16 cellular contexts compared by ENCODE assay signal in the genomic region with DNA sequence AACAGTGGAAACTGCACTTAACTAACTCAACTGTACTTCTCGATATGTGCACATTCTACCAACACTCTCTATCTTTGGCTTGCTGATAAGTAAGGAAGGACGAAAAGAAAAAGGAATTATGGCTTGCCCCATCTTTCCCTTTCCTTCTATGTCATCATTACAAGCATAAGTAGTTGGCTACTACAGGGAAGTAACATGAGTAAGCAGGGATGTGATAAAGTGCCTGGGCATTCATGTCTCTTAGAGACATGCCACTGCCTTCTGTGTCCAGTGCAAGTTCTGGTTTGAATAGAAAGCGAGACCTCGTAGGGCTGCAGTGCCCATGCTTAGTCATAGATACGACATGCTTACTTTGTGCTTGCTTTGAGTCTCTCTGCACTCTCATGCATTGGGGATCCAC.
"Had no signal": no experiment of that assay in that cellular context is flagged by ENCODE, and none has a peak within 500 bp of the region (broad histone marks: within the 10 kb centered on the region; RNA-seq: fewer than 3 reads in every experiment).

No MANE protein-coding gene starts in this region.

- H3K36me3 ChIP-seq: adrenal gland, thyroid gland had no signal

- H3K4me1 ChIP-seq: thyroid gland had no signal

- H3K4me3 ChIP-seq: adrenal gland, hepatocyte, lung, thyroid gland had no signal

- H3K9me3 ChIP-seq: adrenal gland, thyroid gland had no signal

- H3K27ac ChIP-seq: adrenal gland, hepatocyte, thyroid gland had no signal

- DNase-seq: activated CD4-positive, alpha-beta T cell treated with anti-CD3 and anti-CD28 coated beads, Interleukin-2, amount 50 U/mL, for 1 hour; activated CD4-positive, CD25-positive, alpha-beta regulatory T cell treated with anti-CD3 and anti-CD28 coated beads, Interleukin-2, amount 50 U/mL, for 72 hours; activated CD8-positive, alpha-beta memory T cell treated with anti-CD3 and anti-CD28 coated beads for 24 hours; activated gamma-delta T cell; adrenal gland; dermis blood vessel endothelial cell; effector memory CD4-positive, alpha-beta T cell; posterior cingulate gyrus; retina; stimulated activated CD8-positive, alpha-beta memory T cell treated with anti-CD3 and anti-CD28 coated beads, Interleukin-4, amount 100 ng/mL, for 48 hours; stimulated activated naive CD4-positive, alpha-beta T cell treated with Interleukin-2 at 50 U/mL for 16 hours; thyroid gland had no signal

- ATAC-seq: left lobe of liver; natural killer cell treated with Interleukin-12 subunit alpha and Interleukin-12 subunit beta and Interleukin-15 and Interleukin-18, amount 100 ng/mL, for 72 hours had no signal

- H2AFZ ChIP-seq: hepatocyte had no signal

- H3K27me3 ChIP-seq: adrenal gland, hepatocyte, thyroid gland had no signal

- H3K4me2 ChIP-seq: hepatocyte had no signal

- H3K79me2 ChIP-seq: hepatocyte had no signal
